Comparison of ENCODE assay signal across 30 cellular contexts in genomic region chr15:94965593-94965992, GRCh38.
DNase-seq lines count a peak whose midpoint lies in the region; ATAC-seq, FAIRE-seq and TF ChIP-seq lines count a peak whose summit lies in the region.
"Had no signal": no experiment of that assay in that cellular context is flagged by ENCODE, and none has a peak within 500 bp of the region (broad histone marks: within the 10 kb centered on the region; RNA-seq: fewer than 3 reads in every experiment).

No MANE protein-coding gene starts in this region.

- no peaks in the 10 kb centered on the region for H3K79me2 ChIP-seq in HepG2 (ENCODE audit: insufficient read depth, low read length)
- no peaks in the 10 kb centered on the region for H3K79me2 ChIP-seq in PC-9 (ENCODE audit: low read depth)

- in situ Hi-C loops in HepG2 (cut with HindIII; ENCODE audit: extremely low pct_ligation_motif_present, low pct_unique_long_range_greater_than_20kb): no loop called here

- no peak for TF ChIP-seq RAD21 in HepG2 (CRISPR knock-in tag; IDR thresholded peaks at IDR 0.05)

- H3K9me2 ChIP-seq in PC-9 (ENCODE audit: insufficient read depth): no peaks in the 10 kb centered on the region

- H3K27me3 ChIP-seq in HepG2 (ENCODE audit: control insufficient read depth in 1 of 2, insufficient read depth in 2 of 2, low read length in 2 of 2) (no peaks in the 10 kb centered on the region), thyroid gland (no peaks in the 10 kb centered on the region), PC-9 (ENCODE audit: insufficient read depth, low read depth) (no peaks in the 10 kb centered on the region)
- H3K27me3 ChIP-seq: BLaER1 treated with 17β-estradiol and CSF1 and Interleukin-3, amounts not matched to agents 10 nM and 100 nM; sigmoid colon had no signal

- no peak for FAIRE-seq in HepG2 (lab: Jason Lieb, UNC)
- FAIRE-seq: endometrium, GM12891, islet of Langerhans had no signal

- H3K27me3 Mint-ChIP-seq in activated T-cell treated with anti-CD3 and anti-CD28 coated beads, Interleukin-2, amount 50 U/mL, for 72 hours (ENCODE audit: low read depth): no peaks in the 10 kb centered on the region
- H3K27me3 Mint-ChIP-seq: activated CD8-positive, alpha-beta T cell treated with anti-CD3 and anti-CD28 coated beads for 36 hours; type B pancreatic cell had no signal

- TF ChIP-seq EP300 in HepG2 (IDR thresholded peaks at IDR 0.05; ENCODE audit: low read depth in 2 of 2, low read length in 2 of 2) (no peak), HepG2 (CRISPR knock-in tag; IDR thresholded peaks at IDR 0.05; ENCODE audit: borderline replicate concordance) (no peak)

- no peak overlapping the region for H2AFZ ChIP-seq in HepG2 (ENCODE audit: low read length)
- H2AFZ ChIP-seq in PC-9: no peak overlapping the region

- H3K27ac ChIP-seq in HepG2 (ENCODE audit: extremely low read length, insufficient read depth, low read length): no peak overlapping the region
- peak overlapping the region in 2 of 3 donors; percentile 21 to 58 for H3K27ac ChIP-seq in thyroid gland
- H3K27ac ChIP-seq in PC-9: no peak overlapping the region
- H3K27ac ChIP-seq: BLaER1 treated with 17β-estradiol and CSF1 and Interleukin-3, amounts not matched to agents 10 nM and 100 nM; KMS-11; lower lobe of right lung; prostate gland had no signal

- ATAC-seq in HepG2: no peak
- ATAC-seq in activated T-cell treated with anti-CD3 and anti-CD28 coated beads, Interleukin-2, amount 50 U/mL, for 72 hours (replicated peaks in 1 of 2): no peak
- ATAC-seq: activated CD8-positive, alpha-beta T cell treated with anti-CD3 and anti-CD28 coated beads for 36 hours; lower lobe of right lung; natural killer cell treated with Interleukin-12 subunit alpha and Interleukin-12 subunit beta and Interleukin-15 and Interleukin-18, amount 100 ng/mL, for 72 hours had no signal

- no peak overlapping the region for H3K27ac Mint-ChIP-seq in activated T-cell treated with anti-CD3 and anti-CD28 coated beads, Interleukin-2, amount 50 U/mL, for 72 hours
- H3K27ac Mint-ChIP-seq: activated CD8-positive, alpha-beta T cell treated with anti-CD3 and anti-CD28 coated beads for 36 hours; activated naive CD4-positive, alpha-beta T cell treated with anti-CD3 and anti-CD28 coated beads, Interleukin-2, amount 50 U/mL, for 24 hours; activated T-helper 2 cell treated with anti-CD3 and anti-CD28 coated beads, Interferon-gamma antibody, Interleukin-2, Interleukin-4, amounts not matched to agents 10 μg/mL and 5 μg/mL and 100 μg/mL, durations not matched to agents 14 hours and 24 hours and 36 hours; natural killer cell treated with Interleukin-12 subunit alpha and Interleukin-12 subunit beta and Interleukin-15 and Interleukin-18, amount 100 ng/mL, for 72 hours; type B pancreatic cell had no signal

- under 1% methylated on average over 3 of the region's 3 CpGs for WGBS in HepG2 (ENCODE audit: low lambda C conversion rate)
- WGBS in thyroid gland, 2 donors: 64 to 71% methylated on average over 3 of the region's 3 CpGs

- no peaks in the 10 kb centered on the region for H3K4me1 Mint-ChIP-seq in activated T-cell treated with anti-CD3 and anti-CD28 coated beads, Interleukin-2, amount 50 U/mL, for 72 hours (ENCODE audit: low read depth)
- H3K4me1 Mint-ChIP-seq: activated naive CD4-positive, alpha-beta T cell treated with anti-CD3 and anti-CD28 coated beads, Interleukin-2, amount 50 U/mL, for 24 hours had no signal

- H3K4me3 Mint-ChIP-seq in activated T-cell treated with anti-CD3 and anti-CD28 coated beads, Interleukin-2, amount 50 U/mL, for 72 hours: no peak overlapping the region
- H3K4me3 Mint-ChIP-seq: activated CD8-positive, alpha-beta T cell treated with anti-CD3 and anti-CD28 coated beads for 36 hours; activated naive CD4-positive, alpha-beta T cell treated with anti-CD3 and anti-CD28 coated beads, Interleukin-2, amount 50 U/mL, for 24 hours; natural killer cell treated with Interleukin-12 subunit alpha and Interleukin-12 subunit beta and Interleukin-15 and Interleukin-18, amount 100 ng/mL, for 72 hours; type B pancreatic cell had no signal

- H3K9me3 ChIP-seq in HepG2 (ENCODE audit: low read length): peaks cover 71% of the 10 kb centered on the region
- H3K9me3 ChIP-seq in thyroid gland: no peaks in the 10 kb centered on the region
- H3K9me3 ChIP-seq in PC-9 (ENCODE audit: insufficient read depth, low read depth): no peaks in the 10 kb centered on the region; the same call in 1 of the 2 replicates
- H3K9me3 ChIP-seq: BLaER1 treated with 17β-estradiol and CSF1 and Interleukin-3, amounts not matched to agents 10 nM and 100 nM; lower lobe of right lung; prostate gland; sigmoid colon had no signal

- POLR2A ChIA-PET in HepG2 (lab: Yijun Ruan, JAX): no interaction called here
- POLR2A ChIA-PET in PC-9 (lab: Charles Lee; ENCODE audit: unreplicated experiment): no interaction called here

- H3K36me3 Mint-ChIP-seq in activated T-cell treated with anti-CD3 and anti-CD28 coated beads, Interleukin-2, amount 50 U/mL, for 72 hours (ENCODE audit: insufficient read depth in 2 of 2): peaks cover 0 to 2% of the 10 kb centered on the region in 2 donors
- H3K36me3 Mint-ChIP-seq: activated naive CD4-positive, alpha-beta T cell treated with anti-CD3 and anti-CD28 coated beads, Interleukin-2, amount 50 U/mL, for 24 hours; natural killer cell treated with Interleukin-12 subunit alpha and Interleukin-12 subunit beta and Interleukin-15 and Interleukin-18, amount 100 ng/mL, for 72 hours; type B pancreatic cell had no signal

- BruUV-seq in HepG2 (replicated peaks; lab: Mats Ljungman, UMichigan): no TSS peak
- BruUV-seq in PC-9 (replicated peaks; lab: Mats Ljungman, UMichigan): no TSS peak

- H4K20me1 ChIP-seq in HepG2 (ENCODE audit: insufficient read depth, low read length) (no peaks in the 10 kb centered on the region), PC-9 (ENCODE audit: insufficient read depth) (no peaks in the 10 kb centered on the region)
- H4K20me1 ChIP-seq: BLaER1 treated with 17β-estradiol and CSF1 and Interleukin-3, amounts not matched to agents 10 nM and 100 nM had no signal

- no peaks in the 10 kb centered on the region for H3K36me3 ChIP-seq in HepG2 (replicated peaks in 1 of 2; ENCODE audit: control insufficient read depth in 1 of 2, insufficient read depth in 2 of 2, low read length in 2 of 2)
- H3K36me3 ChIP-seq in thyroid gland: no peaks in the 10 kb centered on the region
- no peaks in the 10 kb centered on the region for H3K36me3 ChIP-seq in PC-9 (ENCODE audit: low read depth)
- H3K36me3 ChIP-seq: BLaER1 treated with 17β-estradiol and CSF1 and Interleukin-3, amounts not matched to agents 10 nM and 100 nM; lower lobe of right lung; prostate gland; sigmoid colon had no signal

- intact Hi-C loops in HepG2 (cut with micrococcal nuclease; ENCODE audit: unreplicated experiment): no loop called here
- intact Hi-C loops in thyroid gland (cut with DNase I): no loop called here
- intact Hi-C loops in PC-9 (cut with micrococcal nuclease; ENCODE audit: unreplicated experiment): no loop called here

- CTCF ChIA-PET in HepG2 (lab: Yijun Ruan, JAX; ENCODE audit: low intra/inter-chr PET ratio, low total read pairs): no interaction called here
- CTCF ChIA-PET in PC-9 (lab: Charles Lee): no interaction called here

- H3K4me1 ChIP-seq in HepG2 (ENCODE audit: insufficient read depth, low read length) (no peaks in the 10 kb centered on the region), thyroid gland (peaks cover 0 to 3% of the 10 kb centered on the region in 2 donors), PC-9 (replicated peaks; ENCODE audit: insufficient read depth) (no peaks in the 10 kb centered on the region)
- H3K4me1 ChIP-seq: BLaER1 treated with 17β-estradiol and CSF1 and Interleukin-3, amounts not matched to agents 10 nM and 100 nM; lower lobe of right lung; prostate gland; sigmoid colon had no signal

- no peaks in the 10 kb centered on the region for H3F3A ChIP-seq in PC-9 (ENCODE audit: insufficient read depth, low read depth)

- peak; percentile 26 for DNase-seq in amniotic epithelial cell (ENCODE audit: low read depth)
- DNase-seq in dermis blood vessel endothelial cell: peak; percentile 52
- no peak for DNase-seq in HepG2 (ENCODE audit: low spot score)
- no peak for DNase-seq in thyroid gland
- DNase-seq in PC-9: no peak
- DNase-seq in activated T-cell treated with anti-CD3 and anti-CD28 coated beads, Interleukin-2, amount 50 U/mL, for 72 hours: no peak
- DNase-seq in activated CD4-positive, alpha-beta T cell treated with anti-CD3 and anti-CD28 coated beads, Interleukin-2, amount 50 U/mL, for 4 hours: no peak
- DNase-seq: activated CD8-positive, alpha-beta memory T cell treated with anti-CD3 and anti-CD28 coated beads, Interleukin-2, amount 50 U/mL, for 48 hours; activated CD8-positive, alpha-beta T cell treated with anti-CD3 and anti-CD28 coated beads for 36 hours; anterior cingulate cortex; DMS153; lower lobe of right lung; NCI-H1436; NCI-H2081; NCI-H2227 treated with DMSO at 0.1 percent for 48 hours; NCI-H526; occipital lobe; sigmoid colon; stimulated activated CD4-positive, alpha-beta T cell treated with anti-CD3 and anti-CD28 coated beads, Interleukin-4, amount 100 ng/mL, for 24 hours; T-helper 2 cell had no signal

- TF ChIP-seq POLR2A in HepG2 (IDR thresholded peaks at IDR 0.05; ENCODE audit: insufficient read depth in 1 of 2, low read depth in 2 of 2, low read length in 2 of 2) (no peak), thyroid gland (IDR thresholded peaks at IDR 0.05) (no peak)

- H3K4me2 ChIP-seq in HepG2 (ENCODE audit: low read depth, low read length): no peak overlapping the region
- no peak overlapping the region for H3K4me2 ChIP-seq in PC-9
- H3K4me2 ChIP-seq: BLaER1 treated with 17β-estradiol and CSF1 and Interleukin-3, amounts not matched to agents 10 nM and 100 nM; KMS-11 had no signal

- no peak overlapping the region for H3K9ac ChIP-seq in HepG2 (ENCODE audit: insufficient read depth, low read depth, low read length)
- H3K9ac ChIP-seq: BLaER1 treated with 17β-estradiol and CSF1 and Interleukin-3, amounts not matched to agents 10 nM and 100 nM; KMS-11 had no signal

- H3K4me3 ChIP-seq in HepG2 (replicated peaks in 1 of 3; ENCODE audit: insufficient read depth in 1 of 3, low read depth in 2 of 3, low read length in 3 of 3): no peak overlapping the region
- H3K4me3 ChIP-seq in thyroid gland (replicated peaks in 1 of 3): no peak overlapping the region
- no peak overlapping the region for H3K4me3 ChIP-seq in PC-9
- H3K4me3 ChIP-seq: BLaER1 treated with 17β-estradiol and CSF1 and Interleukin-3, amounts not matched to agents 10 nM and 100 nM; lower lobe of right lung; prostate gland; sigmoid colon had no signal

- TF ChIP-seq CTCF in HepG2 (CRISPR knock-in tag; IDR thresholded peaks at IDR 0.05): no peak
- TF ChIP-seq CTCF in thyroid gland (IDR thresholded peaks at IDR 0.05): no peak
- TF ChIP-seq CTCF in PC-9 (conservative IDR thresholded peaks at IDR 0.05): no peak

- peaks cover 2 to 5% of the 10 kb centered on the region in 2 donors for H3K9me3 Mint-ChIP-seq in activated T-cell treated with anti-CD3 and anti-CD28 coated beads, Interleukin-2, amount 50 U/mL, for 72 hours
- H3K9me3 Mint-ChIP-seq: natural killer cell treated with Interleukin-12 subunit alpha and Interleukin-12 subunit beta and Interleukin-15 and Interleukin-18, amount 100 ng/mL, for 72 hours; type B pancreatic cell had no signal

TF ChIP-seq in HepG2, 621 proteins besides CTCF, POLR2A, EP300 and RAD21 (continues in another document):
- peak in 1 of 2 experiments; percentile 57; a peak in 1 of 4 replicates for TF ChIP-seq NR2F1 (CRISPR knock-in tag; IDR thresholded peaks at IDR 0.05)

Comparison
In these comparisons a context has a peak if more than half of its experiments do, and no peak if none do; other contexts are left out.
1. DNase-seq: peak in amniotic epithelial cell (single experiment) and dermis blood vessel endothelial cell (single experiment); none in HepG2 (single experiment), thyroid gland (0 of 2), PC-9 (0 of 2), activated T-cell treated with anti-CD3 and anti-CD28 coated beads, Interleukin-2, amount 50 U/mL, for 72 hours (0 of 2) and activated CD4-positive, alpha-beta T cell treated with anti-CD3 and anti-CD28 coated beads, Interleukin-2, amount 50 U/mL, for 4 hours (0 of 2).
2. H3K27ac ChIP-seq: peak in thyroid gland (2 of 3); none in HepG2 (single experiment) and PC-9 (single experiment).